In the genomic region with DNA sequence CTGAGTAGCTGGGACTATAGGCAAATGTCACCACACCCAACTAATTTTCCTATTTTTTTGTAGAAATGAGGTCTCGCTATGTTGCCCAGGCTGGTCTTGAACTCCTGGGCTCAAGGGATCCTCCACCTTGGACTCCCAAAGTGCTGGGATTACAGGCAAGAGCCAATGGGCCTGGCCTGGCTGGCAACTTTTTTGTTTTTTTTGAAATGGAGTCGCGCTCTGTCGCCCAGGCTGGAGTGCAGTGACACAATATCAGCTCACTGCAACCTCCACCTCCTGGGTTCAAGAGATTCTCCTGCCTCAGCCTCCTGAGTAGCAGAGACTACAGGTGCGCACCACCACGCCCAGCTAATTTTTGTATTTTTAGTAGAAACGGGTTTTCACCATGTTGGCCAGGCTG, we compare ENCODE assay signal across 7 cellular contexts. TPM values are rescaled to one million over a fixed set of nuclear protein-coding genes. Genes with fewer than 3 reads are reported as not detected.
DNase-seq lines count a peak whose midpoint lies in the region; ATAC-seq, FAIRE-seq and TF ChIP-seq lines count a peak whose summit lies in the region.
"Not testable (repeated sequence)": the region's sequence is repeated elsewhere in the genome, so short reads cannot be mapped to it uniquely, and the experiment has no call there.

No MANE protein-coding gene starts in this region.

- TF ChIP-seq POLR2A in GM12891 (IDR thresholded peaks at IDR 0.05; ENCODE audit: low read depth, low read length); GM12878 (IDR thresholded peaks at IDR 0.05; ENCODE audit: low read depth, low read length); stomach (IDR thresholded peaks at IDR 0.05): not testable (repeated sequence)

- POLR2A ChIA-PET in CD8-positive, alpha-beta T cell (lab: Charles Lee), result not testable (repeated sequence)
- POLR2A ChIA-PET in OCI-LY7 (lab: Charles Lee), result interaction anchor here (0.6 to 4.7 kb wide), 8 partner anchors 9 to 75 kb away, joined by 3 to 35 read pairs (median 3); no protein-coding TSS in a partner anchor
- POLR2A ChIA-PET in GM12878 (lab: Charles Lee), result interaction anchor here (0.6 to 4.8 kb wide), 7 partner anchors 8 to 155 kb away, joined by 3 to 42 read pairs (median 4); no protein-coding TSS in a partner anchor

- peak overlapping the region; percentile 54 for H2AK5ac ChIP-seq in mesenchymal stem cell (ENCODE audit: low read length, severe bottlenecking)

- peaks cover 65% of the 10 kb centered on the region for H3K4me1 Mint-ChIP-seq in CD8-positive, alpha-beta T cell (ENCODE audit: low read depth)

- H3K36me3 ChIP-seq in BLaER1 (peaks cover 58% of the 10 kb centered on the region), OCI-LY7 (ENCODE audit: insufficient read depth, low read length) (peaks cover 64% of the 10 kb centered on the region), GM12878 (ENCODE audit: control insufficient read depth in 2 of 2, insufficient read depth in 2 of 2, low read length in 1 of 2) (peaks cover 0 to 10% of the 10 kb centered on the region in 2 experiments; a peak in 2 of 4 replicates)
- not testable (repeated sequence) for H3K36me3 ChIP-seq in CD8-positive, alpha-beta T cell (ENCODE audit: insufficient read depth, low read length); mesenchymal stem cell (ENCODE audit: control insufficient read depth in 1 of 2, insufficient read depth in 2 of 2, low read depth in 1 of 2, low read length in 2 of 2); stomach

- peak overlapping the region; percentile 27 for H3K27ac Mint-ChIP-seq in CD8-positive, alpha-beta T cell

- not testable (repeated sequence) for H3K18ac ChIP-seq in mesenchymal stem cell (ENCODE audit: low read depth in 1 of 2, low read length in 2 of 2)

- FAIRE-seq in GM12891 (lab: Jason Lieb, UNC); GM12878 (lab: Jason Lieb, UNC): not testable (repeated sequence)

- H3K79me1 ChIP-seq in mesenchymal stem cell (replicated peaks; ENCODE audit: low read length, poor library complexity, severe bottlenecking), result not testable (repeated sequence)

- peak overlapping the region; percentile 32 for H4K8ac ChIP-seq in mesenchymal stem cell (ENCODE audit: low read length)

- SMC1A ChIA-PET in GM12878 (lab: Charles Lee; ENCODE audit: uncharacterized antibody, unreplicated experiment), result interaction anchor here (0.9 to 8.0 kb wide), 6 partner anchors 9 to 111 kb away, joined by 3 to 77 read pairs (median 39); no protein-coding TSS in a partner anchor

- DNase-seq in CD8-positive, alpha-beta T cell; GM12891 (ENCODE audit: insufficient read length, low spot score); OCI-LY7 (ENCODE audit: low spot score); GM12878 (ENCODE audit: low read depth, low spot score); mesenchymal stem cell; stomach: not testable (repeated sequence)

- not testable (repeated sequence) for H3K27ac ChIP-seq in BLaER1; CD8-positive, alpha-beta T cell (ENCODE audit: low read depth, low read length); OCI-LY7 (ENCODE audit: low read depth, low read length, poor library complexity, severe bottlenecking); GM12878 (ENCODE audit: control insufficient read depth, insufficient read depth); mesenchymal stem cell (ENCODE audit: low read length, poor library complexity, severe bottlenecking)
- H3K27ac ChIP-seq in stomach, result peak overlapping the region in 3 of 5 donors; percentile 29 to 93 (median 51)

- H3K4ac ChIP-seq in mesenchymal stem cell (ENCODE audit: low read depth in 1 of 2, low read length in 2 of 2), result not testable (repeated sequence)

- not testable (repeated sequence) for TF ChIP-seq CTCF in CD8-positive, alpha-beta T cell (IDR thresholded peaks at IDR 0.05); OCI-LY7 (conservative IDR thresholded peaks at IDR 0.05; ENCODE audit: low read length); GM12878 (IDR thresholded peaks at IDR 0.05 in 2 of 3, conservative IDR thresholded peaks at IDR 0.05 in 1 of 3; ENCODE audit: control insufficient read depth in 2 of 3, extremely low read depth in 1 of 3, insufficient read depth in 1 of 3, low read depth in 3 of 3, low read length in 3 of 3); stomach (IDR thresholded peaks at IDR 0.05)

- not testable (repeated sequence) for TF ChIP-seq EP300 in GM12878 (IDR thresholded peaks at IDR 0.05; ENCODE audit: borderline replicate concordance in 1 of 2, control insufficient read depth in 1 of 2, low read depth in 2 of 2, low read length in 2 of 2); stomach (IDR thresholded peaks at IDR 0.05)

- H3K14ac ChIP-seq in mesenchymal stem cell (ENCODE audit: low read length in 2 of 2), result not testable (repeated sequence)

- not testable (repeated sequence) for H2AFZ ChIP-seq in OCI-LY7 (ENCODE audit: low read length); GM12878 (ENCODE audit: control insufficient read depth, low read depth, low read length); mesenchymal stem cell (ENCODE audit: low read depth, low read length)

- not testable (repeated sequence) for H2BK5ac ChIP-seq in mesenchymal stem cell (ENCODE audit: low read depth, low read length, poor library complexity, severe bottlenecking)

- H3K4me3 Mint-ChIP-seq in CD8-positive, alpha-beta T cell, result not testable (repeated sequence)

- in situ Hi-C loops in GM12878 (cut with MboI), result not testable (repeated sequence)

- not testable (repeated sequence) for H3K9me3 Mint-ChIP-seq in CD8-positive, alpha-beta T cell

- peaks cover 70% of the 10 kb centered on the region for H4K20me1 ChIP-seq in BLaER1
- H4K20me1 ChIP-seq in OCI-LY7 (ENCODE audit: insufficient read depth, low read length), result peaks cover 40% of the 10 kb centered on the region
- H4K20me1 ChIP-seq in GM12878 (ENCODE audit: control insufficient read depth, insufficient read depth), result not testable (repeated sequence)

- H2BK15ac ChIP-seq in mesenchymal stem cell (ENCODE audit: low read depth, poor library complexity, severe bottlenecking), result not testable (repeated sequence)

- H3K27me3 Mint-ChIP-seq in CD8-positive, alpha-beta T cell (ENCODE audit: low read depth), result not testable (repeated sequence)

- peaks cover 80% of the 10 kb centered on the region for H3K79me2 ChIP-seq in OCI-LY7 (ENCODE audit: insufficient read depth, low read depth, low read length)
- peaks cover 85% of the 10 kb centered on the region for H3K79me2 ChIP-seq in GM12878 (ENCODE audit: control insufficient read depth, insufficient read depth, low read length)

- BruUV-seq in OCI-LY7 (replicated peaks; lab: Mats Ljungman, UMichigan); GM12878 (replicated peaks; lab: Mats Ljungman, UMichigan): not testable (repeated sequence)

- not testable (repeated sequence) for H2BK12ac ChIP-seq in mesenchymal stem cell (ENCODE audit: low read length in 2 of 2)

- 90% methylated on average over 7 of the region's 7 CpGs for WGBS in GM12878 (ENCODE audit: insufficient coverage, insufficient replicate concordance, low lambda C conversion rate, missing lambda C conversion rate)
- over 99% methylated on average over 7 of the region's 7 CpGs for WGBS in mesenchymal stem cell
- 85 to 98% (median 96%) methylated on average over 7 of the region's 7 CpGs for WGBS in stomach, 5 donors

- not testable (repeated sequence) for H3K9ac ChIP-seq in BLaER1; GM12878 (ENCODE audit: control insufficient read depth, insufficient read depth, low read length); mesenchymal stem cell (ENCODE audit: low read length)

- ATAC-seq in CD8-positive, alpha-beta T cell; GM12878: not testable (repeated sequence)

- intact Hi-C loops in CD8-positive, alpha-beta T cell (cut with DNase I, micrococcal nuclease), result loop anchor here (5.0 to 10.0 kb wide), 9 partner anchors 257 to 1467 kb away; a partner anchor contains a TSS
- intact Hi-C loops in OCI-LY7 (cut with micrococcal nuclease; ENCODE audit: unreplicated experiment) (loop anchor here (5.0 kb wide), 1 partner anchor 94 kb away; no protein-coding TSS in a partner anchor), GM12878 (cut with micrococcal nuclease; ENCODE audit: unreplicated experiment) (loop anchor here (5.0 kb wide), 1 partner anchor 41 kb away; no protein-coding TSS in a partner anchor)
- intact Hi-C loops in stomach (cut with DNase I; ENCODE audit: low total_unique reads), result not testable (repeated sequence)

- H3K9me3 ChIP-seq in BLaER1; CD8-positive, alpha-beta T cell (ENCODE audit: low read length); OCI-LY7 (ENCODE audit: low read length); GM12878 (replicated peaks; ENCODE audit: control insufficient read depth, insufficient read depth, low read length); mesenchymal stem cell (ENCODE audit: control insufficient read depth, low read length); stomach: not testable (repeated sequence)

- not testable (repeated sequence) for H2BK120ac ChIP-seq in mesenchymal stem cell (ENCODE audit: low read depth, low read length)

- not testable (repeated sequence) for H3K23ac ChIP-seq in mesenchymal stem cell (ENCODE audit: low read length in 2 of 2)

- not testable (repeated sequence) for H4K91ac ChIP-seq in mesenchymal stem cell (ENCODE audit: low read length)

- peaks cover 51% of the 10 kb centered on the region for H3K4me1 ChIP-seq in BLaER1
- peaks cover 56% of the 10 kb centered on the region for H3K4me1 ChIP-seq in CD8-positive, alpha-beta T cell (ENCODE audit: insufficient read depth, low read length)
- peaks cover 53% of the 10 kb centered on the region for H3K4me1 ChIP-seq in OCI-LY7 (ENCODE audit: insufficient read depth, low read length, poor library complexity, severe bottlenecking)
- not testable (repeated sequence) for H3K4me1 ChIP-seq in GM12878 (ENCODE audit: control insufficient read depth, insufficient read depth, low read length)
- H3K4me1 ChIP-seq in mesenchymal stem cell (ENCODE audit: control insufficient read depth, insufficient read depth, low read depth, low read length), result peaks cover 17% of the 10 kb centered on the region
- H3K4me1 ChIP-seq in stomach, result peaks cover 28 to 82% (median 60%) of the 10 kb centered on the region in 4 donors

- CTCF ChIA-PET in CD8-positive, alpha-beta T cell (lab: Charles Lee), result interaction anchor here (0.7 kb wide), 1 partner anchor 167 kb away, joined by 3 read pairs; no protein-coding TSS in a partner anchor
- CTCF ChIA-PET in OCI-LY7 (lab: Charles Lee; ENCODE audit: unreplicated experiment), result interaction anchor here (0.6 kb wide), 1 partner anchor 112 kb away, joined by 6 read pairs; no protein-coding TSS in a partner anchor
- CTCF ChIA-PET in GM12878 (lab: Yijun Ruan, JAX), result interaction anchor here (0.6 to 2.5 kb wide), 5 partner anchors 10 to 143 kb away, joined by 3 to 12 read pairs (median 3); no protein-coding TSS in a partner anchor

- H3K4me2 ChIP-seq in BLaER1 (peak overlapping the region; percentile 91; the same call in 1 of the 2 replicates), OCI-LY7 (ENCODE audit: low read length) (peak overlapping the region; percentile 25; the same call in 1 of the 2 replicates), GM12878 (ENCODE audit: control insufficient read depth, insufficient read depth) (peak overlapping the region; percentile 58)
- not testable (repeated sequence) for H3K4me2 ChIP-seq in mesenchymal stem cell (ENCODE audit: low read length, poor library complexity, severe bottlenecking)

- H3K36me3 Mint-ChIP-seq in CD8-positive, alpha-beta T cell, result peaks cover 48% of the 10 kb centered on the region

- not testable (repeated sequence) for H3K9me2 ChIP-seq in OCI-LY7 (ENCODE audit: insufficient read depth, low read length)

- RAD21 ChIA-PET in GM12878 (lab: Charles Lee; ENCODE audit: unreplicated experiment), result interaction anchor here (0.6 to 4.5 kb wide), 5 partner anchors 9 to 42 kb away, joined by 3 to 32 read pairs (median 4); no protein-coding TSS in a partner anchor

- not testable (repeated sequence) for TF ChIP-seq RAD21 in GM12878 (IDR thresholded peaks at IDR 0.05; ENCODE audit: insufficient read depth, low read depth, low read length)

- not testable (repeated sequence) for H3K27me3 ChIP-seq in BLaER1; CD8-positive, alpha-beta T cell (ENCODE audit: insufficient read depth, low read length); GM12878 (replicated peaks in 1 of 2; ENCODE audit: control insufficient read depth in 2 of 2, insufficient read depth in 2 of 2, low read length in 1 of 2); mesenchymal stem cell (ENCODE audit: control insufficient read depth in 1 of 2, insufficient read depth in 1 of 2, low read length in 2 of 2); stomach

- not testable (repeated sequence) for H3K4me3 ChIP-seq in BLaER1; CD8-positive, alpha-beta T cell (ENCODE audit: low read depth, low read length); OCI-LY7 (ENCODE audit: low read depth, low read length, poor library complexity, severe bottlenecking); mesenchymal stem cell (ENCODE audit: insufficient read depth in 1 of 2, low read depth in 1 of 2, low read length in 2 of 2); stomach
- H3K4me3 ChIP-seq in GM12878, result peak overlapping the region; percentile 42; the same call in 1 of the 2 replicates

RNA-seq across cellular contexts. Expression of a gene that starts 3.5 kb away (rescaled TPM):
- 10 to 100 TPM; 17.0 to 17.2 TPM for total RNA-seq in CD8-positive, alpha-beta T cell
- polyA plus RNA-seq in GM12891 (2012; ENCODE audit: low read depth, missing spikeins), result 42.7 TPM
- 51.4 and 55.1 TPM in 2 replicates for total RNA-seq in OCI-LY7 (2014; rRNA removed; shearing (Covaris generic))
- total RNA-seq in OCI-LY7 (2022), result 70.6 and 71.7 TPM in 2 replicates
- total RNA-seq in GM12878 (2013; cell fraction: nucleolus; rRNA removed), result 77.5 and 79.6 TPM in 2 replicates
- 72.7 and 77.4 TPM in 2 replicates for total RNA-seq in GM12878 (2014; rRNA removed)
- total RNA-seq in GM12878 (2014; rRNA removed; fragmentation: Illumina TruSeq; extraction: Trizol), result 64.3 and 64.5 TPM in 2 replicates
- 63.0 and 67.6 TPM in 2 replicates for total RNA-seq in GM12878 (2021)
- 34.8 TPM for polyA plus RNA-seq in GM12878 (2011; ENCODE audit: low read depth)
- polyA plus RNA-seq in GM12878 (2011; rRNA removed), result 46.6 and 56.7 TPM in 2 replicates
- polyA plus RNA-seq in GM12878 (2011; cell fraction: cytosol; rRNA removed), result 59.9 and 67.6 TPM in 2 replicates
- 46.9 and 53.0 TPM in 2 replicates for polyA plus RNA-seq in GM12878 (2011; cell fraction: nucleus; rRNA removed)
- polyA plus RNA-seq in GM12878 (2012), result 40.9 and 46.9 TPM in 2 replicates
- polyA plus RNA-seq in GM12878 (2014; fragmentation: Illumina TruSeq; extraction: Trizol), result 68.7 and 68.9 TPM in 2 replicates
- polyA plus RNA-seq in GM12878 (2014; fragmentation: Nextera tagmentation; extraction: Ambion mirVana), result 10 to 100 TPM; 17.6 to 23.5 TPM
- 52.4 and 57.4 TPM in 2 replicates for polyA plus RNA-seq in GM12878 (2014; rRNA removed)
- polyA plus RNA-seq in GM12878 (2016; fragmentation: Nextera tagmentation; extraction: Ambion mirVana), result 10 to 100 TPM; 84.5 to 91.8 TPM
- polyA minus RNA-seq in GM12878 (2011; rRNA and poly(A)+ RNA removed), result 99.0 and 133 TPM in 2 replicates
- 27.8 and 31.8 TPM in 2 replicates for polyA minus RNA-seq in GM12878 (2011; cell fraction: cytosol; rRNA and poly(A)+ RNA removed)
- polyA minus RNA-seq in GM12878 (2011; cell fraction: nucleus; rRNA and poly(A)+ RNA removed), result 36.3 and 44.6 TPM in 2 replicates
- 29.1 TPM for polyA plus RNA-seq in mesenchymal stem cell (2013, experiment 1 of 2)
- 28.8 TPM for polyA plus RNA-seq in mesenchymal stem cell (2013, experiment 2 of 2)
- total RNA-seq in stomach, result 10 to 100 TPM; 10.7 to 63.8 (median 25.2) TPM
- polyA plus RNA-seq in stomach, result 10 to 100 TPM; 11.7 to 18.8 (median 13.3) TPM
